In genomic region chr6:159461998-159462397, GRCh38 we compare ENCODE assay signal across 19 cellular contexts.
A peak's percentile ranks its signal among the peaks of the same experiment; 100 is the strongest.
DNase-seq lines count a peak whose midpoint lies in the region; ATAC-seq, FAIRE-seq and TF ChIP-seq lines count a peak whose summit lies in the region.
"Had no signal": no experiment of that assay in that cellular context is flagged by ENCODE, and none has a peak within 500 bp of the region (broad histone marks: within the 10 kb centered on the region; RNA-seq: fewer than 3 reads in every experiment).

No MANE protein-coding gene starts in this region.

- TF ChIP-seq CTCF in MM.1S (IDR thresholded peaks at IDR 0.05; ENCODE audit: low read length) = no peak

- no peaks in the 10 kb centered on the region for H3K9me2 ChIP-seq in MM.1S (replicated peaks; ENCODE audit: insufficient read depth, low read length)
- H3K9me2 ChIP-seq: SK-N-SH had no signal

- no peaks in the 10 kb centered on the region for H3K4me1 ChIP-seq in MM.1S (ENCODE audit: low read length)

- H3K9me3 Mint-ChIP-seq in stimulated activated naive CD8-positive, alpha-beta T cell treated with anti-CD3 and anti-CD28 coated beads, Interleukin-15, amount 100 ng/mL, for 72 hours = no peaks in the 10 kb centered on the region
- H3K9me3 Mint-ChIP-seq: activated CD4-positive, alpha-beta memory T cell treated with anti-CD3 and anti-CD28 coated beads, Interleukin-2, amount 10 ng/mL, durations not matched to agents 7 days and 5 days; activated naive CD8-positive, alpha-beta T cell treated with anti-CD3 and anti-CD28 coated beads, Interleukin-2, amount 50 U/mL, for 24 hours; activated T-cell treated with anti-CD3 and anti-CD28 coated beads, Interleukin-2, amount 50 U/mL, for 72 hours; mesothelial cell of epicardium had no signal

- H3K4me1 Mint-ChIP-seq in stimulated activated naive CD8-positive, alpha-beta T cell treated with anti-CD3 and anti-CD28 coated beads, Interleukin-15, amount 100 ng/mL, for 72 hours = peaks cover under 1% of the 10 kb centered on the region
- H3K4me1 Mint-ChIP-seq: activated CD4-positive, alpha-beta memory T cell treated with anti-CD3 and anti-CD28 coated beads, Interleukin-2, amount 10 ng/mL, durations not matched to agents 7 days and 5 days; activated naive CD8-positive, alpha-beta T cell treated with anti-CD3 and anti-CD28 coated beads, Interleukin-2, amount 50 U/mL, for 24 hours had no signal

- H3K4me2 ChIP-seq in MM.1S (ENCODE audit: low read depth, low read length) = no peak overlapping the region
- H3K4me2 ChIP-seq: SK-N-SH had no signal

- H3F3A ChIP-seq in MM.1S (ENCODE audit: insufficient read depth, low read length) = no peaks in the 10 kb centered on the region

- H3K36me3 ChIP-seq in MM.1S (replicated peaks; ENCODE audit: insufficient read depth, low read length) = no peaks in the 10 kb centered on the region

- H3K9me3 ChIP-seq in MM.1S (replicated peaks; ENCODE audit: insufficient read depth, low read length) = no peaks in the 10 kb centered on the region
- H3K9me3 ChIP-seq: SK-N-SH had no signal

- TF ChIP-seq POLR2A in GM12891 (IDR thresholded peaks at IDR 0.05; ENCODE audit: low read depth, low read length) = no peak

- no peak overlapping the region for H3K27ac ChIP-seq in MM.1S (ENCODE audit: low read length)
- H3K27ac ChIP-seq: HL-60 had no signal

- no peak overlapping the region for H2AFZ ChIP-seq in MM.1S (ENCODE audit: low read length)

- H3K27me3 ChIP-seq in MM.1S (replicated peaks; ENCODE audit: insufficient read depth, low read length) = no peaks in the 10 kb centered on the region

- no peak overlapping the region for H3K27ac Mint-ChIP-seq in stimulated activated naive CD8-positive, alpha-beta T cell treated with anti-CD3 and anti-CD28 coated beads, Interleukin-15, amount 100 ng/mL, for 72 hours
- H3K27ac Mint-ChIP-seq: activated CD4-positive, alpha-beta memory T cell treated with anti-CD3 and anti-CD28 coated beads, Interleukin-2, amount 10 ng/mL, durations not matched to agents 7 days and 5 days; activated naive CD8-positive, alpha-beta T cell treated with anti-CD3 and anti-CD28 coated beads, Interleukin-2, amount 50 U/mL, for 24 hours; activated T-cell treated with anti-CD3 and anti-CD28 coated beads, Interleukin-2, amount 50 U/mL, for 72 hours; mesothelial cell of epicardium had no signal

- no peaks in the 10 kb centered on the region for H3K79me2 ChIP-seq in MM.1S (ENCODE audit: low read length)

- H4K20me1 ChIP-seq in MM.1S (ENCODE audit: insufficient read depth, low read length) = no peaks in the 10 kb centered on the region

- no peak overlapping the region for H3K4me3 Mint-ChIP-seq in stimulated activated naive CD8-positive, alpha-beta T cell treated with anti-CD3 and anti-CD28 coated beads, Interleukin-15, amount 100 ng/mL, for 72 hours
- H3K4me3 Mint-ChIP-seq: activated CD4-positive, alpha-beta memory T cell treated with anti-CD3 and anti-CD28 coated beads, Interleukin-2, amount 10 ng/mL, durations not matched to agents 7 days and 5 days; activated naive CD8-positive, alpha-beta T cell treated with anti-CD3 and anti-CD28 coated beads, Interleukin-2, amount 50 U/mL, for 24 hours; activated T-cell treated with anti-CD3 and anti-CD28 coated beads, Interleukin-2, amount 50 U/mL, for 72 hours; mesothelial cell of epicardium had no signal

- peak; percentile 35 for FAIRE-seq in GM12891 (lab: Jason Lieb, UNC)
- FAIRE-seq: K562 had no signal

- ATAC-seq in GM19328 (IDR thresholded peaks at IDR 0.05; ENCODE audit: unreplicated experiment) = peak; percentile 86
- peak; percentile 98 for ATAC-seq in HG02870 (IDR thresholded peaks at IDR 0.05; ENCODE audit: unreplicated experiment)
- no peak for ATAC-seq in stimulated activated naive CD8-positive, alpha-beta T cell treated with anti-CD3 and anti-CD28 coated beads, Interleukin-15, amount 100 ng/mL, for 72 hours
- ATAC-seq: activated naive CD8-positive, alpha-beta T cell treated with anti-CD3 and anti-CD28 coated beads, Interleukin-2, amount 50 U/mL, for 24 hours; activated T-cell treated with anti-CD3 and anti-CD28 coated beads, Interleukin-2, amount 50 U/mL, for 72 hours; K562; left cardiac atrium had no signal

- H3K27me3 Mint-ChIP-seq in stimulated activated naive CD8-positive, alpha-beta T cell treated with anti-CD3 and anti-CD28 coated beads, Interleukin-15, amount 100 ng/mL, for 72 hours = peaks cover 15% of the 10 kb centered on the region

- peak; percentile 27 for DNase-seq in GM12891 (ENCODE audit: insufficient read length, low spot score)
- DNase-seq in MM.1S = peak; percentile 23
- no peak for DNase-seq in stimulated activated naive CD8-positive, alpha-beta T cell treated with anti-CD3 and anti-CD28 coated beads, Interleukin-15, amount 100 ng/mL, for 72 hours
- no peak for DNase-seq in HK-2 (ENCODE audit: unreplicated experiment)
- DNase-seq in activated CD4-positive, alpha-beta T cell treated with anti-CD3 and anti-CD28 coated beads for 1 hour = no peak
- DNase-seq in cerebellar nuclear complex (lab: John Stamatoyannopoulos, UW) = no peak
- DNase-seq: activated CD4-positive, alpha-beta memory T cell treated with anti-CD3 and anti-CD28 coated beads, Interleukin-2, amount 10 ng/mL, durations not matched to agents 7 days and 5 days; activated naive CD8-positive, alpha-beta T cell treated with anti-CD3 and anti-CD28 coated beads, Interleukin-2, amount 50 U/mL, for 24 hours; activated T-cell treated with anti-CD3 and anti-CD28 coated beads, Interleukin-2, amount 50 U/mL, for 72 hours; left cardiac atrium; NCI-H1417; NCI-H2227 treated with DMSO at 0.1 percent for 48 hours; retina; SK-N-SH had no signal

- no peak overlapping the region for H3K4me3 ChIP-seq in MM.1S (ENCODE audit: low read length)
- H3K4me3 ChIP-seq: K562 had no signal

- no peak overlapping the region for H3K9ac ChIP-seq in MM.1S (ENCODE audit: low read length)
- H3K9ac ChIP-seq: SK-N-SH had no signal

TF ChIP-seq in GM12891, 5 proteins besides CTCF, POLR2A, EP300 and RAD21:
- TF ChIP-seq POLR2AphosphoS5 (IDR thresholded peaks at IDR 0.05; ENCODE audit: low read depth, low read length) (no peak), SPI1 (IDR thresholded peaks at IDR 0.05; ENCODE audit: low read depth, low read length) (peak; percentile 58), POU2F2 (IDR thresholded peaks at IDR 0.05; ENCODE audit: low read depth, low read length) (no peak), PAX5 (IDR thresholded peaks at IDR 0.05; ENCODE audit: insufficient read depth, low read length, severe bottlenecking) (no peak), TAF1 (IDR thresholded peaks at IDR 0.05; ENCODE audit: low read depth, low read length) (no peak)
TF ChIP-seq in GM12891: peak in this region for 1.

Comparison
In these comparisons a context has a peak if more than half of its experiments do, and no peak if none do; other contexts are left out.
1. DNase-seq: peak in GM12891 (single experiment) and MM.1S (single experiment); none in stimulated activated naive CD8-positive, alpha-beta T cell treated with anti-CD3 and anti-CD28 coated beads, Interleukin-15, amount 100 ng/mL, for 72 hours (0 of 2), HK-2 (single experiment), activated CD4-positive, alpha-beta T cell treated with anti-CD3 and anti-CD28 coated beads for 1 hour (single experiment) and cerebellar nuclear complex (0 of 2).